Comparison of ENCODE assay signal across 10 cellular contexts in genomic region chr10:74917481-74918077, GRCh38.
DNase-seq lines count a peak whose midpoint lies in the region; ATAC-seq and TF ChIP-seq lines count a peak whose summit lies in the region.
"Had no signal": no experiment of that assay in that cellular context is flagged by ENCODE, and none has a peak within 500 bp of the region (broad histone marks: within the 10 kb centered on the region; RNA-seq: fewer than 3 reads in every experiment).

No MANE protein-coding gene starts in this region.

- H3K9me3 Mint-ChIP-seq in Calu3 (ENCODE audit: low read depth, unreplicated experiment) (peaks cover 4% of the 10 kb centered on the region), chondrocyte (ENCODE audit: low read depth) (peaks cover 9% of the 10 kb centered on the region)
- H3K9me3 Mint-ChIP-seq in effector memory CD8-positive, alpha-beta T cell = peaks cover 0 to 2% of the 10 kb centered on the region in 2 donors

- H3K36me3 Mint-ChIP-seq in Calu3 (ENCODE audit: insufficient read depth, unreplicated experiment) (no peaks in the 10 kb centered on the region), chondrocyte (ENCODE audit: low read depth) (peaks cover 2% of the 10 kb centered on the region)
- no peaks in the 10 kb centered on the region for H3K36me3 Mint-ChIP-seq in effector memory CD8-positive, alpha-beta T cell (ENCODE audit: insufficient read depth)

- peaks cover 0 to 8% of the 10 kb centered on the region in 2 donors for H3K9me3 ChIP-seq in left lung

- H3K27ac ChIP-seq in left lung = no peak overlapping the region
- H3K27ac ChIP-seq: upper lobe of left lung had no signal

- DNase-seq in Calu3 = peak; percentile 9
- peak; percentile 92 for DNase-seq in NCI-H226
- no peak for DNase-seq in chondrocyte (ENCODE audit: low spot score)
- DNase-seq in left lung = no peak
- DNase-seq in activated effector memory CD4-positive, alpha-beta T cell treated with anti-CD3 and anti-CD28 coated beads, Interleukin-2, amount 50 U/mL, for 16 hours = no peak
- no peak for DNase-seq in activated CD4-positive, alpha-beta T cell treated with anti-CD3 and anti-CD28 coated beads for 48 hours
- DNase-seq in effector memory CD8-positive, alpha-beta T cell = no peak
- DNase-seq: occipital lobe, upper lobe of left lung had no signal

- no TSS peak for BruUV-seq in Calu3 (replicated peaks; lab: Mats Ljungman, UMichigan)

- peak; percentile 63 for ATAC-seq in left lung
- ATAC-seq in GM18861 (IDR thresholded peaks at IDR 0.05; ENCODE audit: unreplicated experiment) = no peak
- ATAC-seq in effector memory CD8-positive, alpha-beta T cell (replicated peaks) = no peak

- no peaks in the 10 kb centered on the region for H3K27me3 Mint-ChIP-seq in Calu3 (ENCODE audit: unreplicated experiment)
- H3K27me3 Mint-ChIP-seq in chondrocyte (ENCODE audit: low read depth) = no peaks in the 10 kb centered on the region
- no peaks in the 10 kb centered on the region for H3K27me3 Mint-ChIP-seq in effector memory CD8-positive, alpha-beta T cell

- CTCF ChIA-PET in Calu3 (lab: Charles Lee) = no interaction called here

- H3K36me3 ChIP-seq in left lung = no peaks in the 10 kb centered on the region
- H3K36me3 ChIP-seq: upper lobe of left lung had no signal

- peak overlapping the region; percentile 27 for H3K27ac Mint-ChIP-seq in Calu3 (ENCODE audit: unreplicated experiment)
- H3K27ac Mint-ChIP-seq in chondrocyte (ENCODE audit: unreplicated experiment) = peak overlapping the region; percentile 7
- H3K27ac Mint-ChIP-seq in effector memory CD8-positive, alpha-beta T cell = no peak overlapping the region

- TF ChIP-seq CTCF in Calu3 (IDR thresholded peaks at IDR 0.05; ENCODE audit: unreplicated experiment) = no peak
- no peak for TF ChIP-seq CTCF in chondrocyte (IDR thresholded peaks at IDR 0.05)
- TF ChIP-seq CTCF in left lung (IDR thresholded peaks at IDR 0.05) = no peak

- no peaks in the 10 kb centered on the region for H3K27me3 ChIP-seq in left lung
- H3K27me3 ChIP-seq: upper lobe of left lung had no signal

- H3K4me3 ChIP-seq in left lung = no peak overlapping the region
- H3K4me3 ChIP-seq: upper lobe of left lung had no signal

- H3K4me1 ChIP-seq in left lung = peaks cover 9 to 20% of the 10 kb centered on the region in 2 donors

- peaks cover 23% of the 10 kb centered on the region for H3K4me1 Mint-ChIP-seq in Calu3 (ENCODE audit: low read depth, unreplicated experiment)
- H3K4me1 Mint-ChIP-seq in chondrocyte (ENCODE audit: low read depth) = peaks cover 22% of the 10 kb centered on the region
- H3K4me1 Mint-ChIP-seq in effector memory CD8-positive, alpha-beta T cell (ENCODE audit: low read depth in 2 of 2) = peaks cover 21 to 53% of the 10 kb centered on the region in 2 donors

- no peak overlapping the region for H3K4me3 Mint-ChIP-seq in Calu3 (ENCODE audit: low read depth, unreplicated experiment)
- H3K4me3 Mint-ChIP-seq in chondrocyte (ENCODE audit: unreplicated experiment) = no peak overlapping the region
- no peak overlapping the region for H3K4me3 Mint-ChIP-seq in effector memory CD8-positive, alpha-beta T cell

- intact Hi-C loops in Calu3 (cut with micrococcal nuclease; ENCODE audit: unreplicated experiment) = no loop called here
- intact Hi-C loops in left lung (cut with DNase I) = no loop called here

Comparison
In these comparisons a context has a peak if more than half of its experiments do, and no peak if none do; other contexts are left out.
1. DNase-seq: peak in Calu3 (single experiment) and NCI-H226 (single experiment); none in chondrocyte (single experiment), left lung (0 of 2), activated effector memory CD4-positive, alpha-beta T cell treated with anti-CD3 and anti-CD28 coated beads, Interleukin-2, amount 50 U/mL, for 16 hours (single experiment), activated CD4-positive, alpha-beta T cell treated with anti-CD3 and anti-CD28 coated beads for 48 hours (single experiment) and effector memory CD8-positive, alpha-beta T cell (0 of 3).
2. H3K27ac Mint-ChIP-seq: peak in Calu3 (single experiment) and chondrocyte (single experiment); none in effector memory CD8-positive, alpha-beta T cell (0 of 2).